In the genomic region with DNA sequence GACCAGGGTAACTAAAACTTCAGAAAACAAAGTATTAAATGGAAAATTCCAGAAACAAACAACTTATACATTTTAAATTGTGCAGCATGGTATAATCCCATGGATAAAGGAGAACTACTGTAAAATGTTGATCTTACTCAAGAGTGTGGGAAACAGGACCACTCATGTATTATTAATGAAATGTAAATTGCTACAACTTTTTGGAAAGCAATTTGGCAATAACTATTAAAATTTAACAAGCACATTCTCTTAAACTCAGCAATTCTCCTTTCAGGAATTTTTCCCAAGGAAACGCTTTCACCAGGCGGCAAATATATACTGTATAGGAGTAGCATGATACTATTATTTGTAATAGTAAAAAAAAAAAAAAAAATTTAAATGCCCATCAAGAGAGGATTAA, we compare ENCODE assay signal across 19 cellular contexts.
"Had no signal": no experiment of that assay in that cellular context is flagged by ENCODE, and none has a peak within 500 bp of the region (broad histone marks: within the 10 kb centered on the region; RNA-seq: fewer than 3 reads in every experiment).

No MANE protein-coding gene starts in this region.

- H3K4me2 ChIP-seq: smooth muscle cell had no signal

- DNase-seq: activated CD8-positive, alpha-beta memory T cell treated with anti-CD3 and anti-CD28 coated beads for 24 hours; activated naive CD4-positive, alpha-beta T cell; adrenal gland; foreskin melanocyte; glutamatergic neuron; hypothalamus; islet precursor cell; lower lobe of right lung; stimulated activated CD4-positive, alpha-beta T cell treated with anti-CD3 and anti-CD28 coated beads, Interleukin-4, amount 100 ng/mL, for 4 hours; T-helper 1 cell; T-helper 9 cell; thyroid gland had no signal

- H3K4me3 ChIP-seq: adrenal gland, breast epithelium, coronary artery, lower lobe of right lung, smooth muscle cell, thyroid gland had no signal

- H3K27ac ChIP-seq: adrenal gland, breast epithelium, coronary artery, lower lobe of right lung, parathyroid adenoma, thyroid gland had no signal

- H3K27me3 ChIP-seq: adrenal gland, breast epithelium, thyroid gland had no signal

- H3K27me3 Mint-ChIP-seq: stimulated activated memory B cell treated with anti-CD40 and anti-IgM and Interleukin-4, amounts not matched to agents 10 μg/mL and 1 μg/mL and 100 μg/mL, for 72 hours had no signal

- H3K27ac Mint-ChIP-seq: nephron; stimulated activated memory B cell treated with anti-CD40 and anti-IgM and Interleukin-4, amounts not matched to agents 10 μg/mL and 1 μg/mL and 100 μg/mL, for 72 hours had no signal

- H3K4me1 ChIP-seq: breast epithelium, parathyroid adenoma, thyroid gland had no signal

- H2AFZ ChIP-seq: parathyroid adenoma had no signal

- H3K9ac ChIP-seq: parathyroid adenoma had no signal

- H3K4me3 Mint-ChIP-seq: nephron; stimulated activated memory B cell treated with anti-CD40 and anti-IgM and Interleukin-4, amounts not matched to agents 10 μg/mL and 1 μg/mL and 100 μg/mL, for 72 hours had no signal

- H3K36me3 ChIP-seq: adrenal gland, breast epithelium, lower lobe of right lung, thyroid gland had no signal

- H3K9me3 Mint-ChIP-seq: nephron had no signal

- H3K79me2 ChIP-seq: parathyroid adenoma had no signal

- ATAC-seq: lower lobe of right lung; sciatic nerve; stimulated activated memory B cell treated with anti-CD40 and anti-IgM and Interleukin-4, amounts not matched to agents 10 μg/mL and 1 μg/mL and 100 μg/mL, for 72 hours had no signal

- H3K9me3 ChIP-seq: adrenal gland, breast epithelium, lower lobe of right lung, thyroid gland had no signal
